In the genomic region with DNA sequence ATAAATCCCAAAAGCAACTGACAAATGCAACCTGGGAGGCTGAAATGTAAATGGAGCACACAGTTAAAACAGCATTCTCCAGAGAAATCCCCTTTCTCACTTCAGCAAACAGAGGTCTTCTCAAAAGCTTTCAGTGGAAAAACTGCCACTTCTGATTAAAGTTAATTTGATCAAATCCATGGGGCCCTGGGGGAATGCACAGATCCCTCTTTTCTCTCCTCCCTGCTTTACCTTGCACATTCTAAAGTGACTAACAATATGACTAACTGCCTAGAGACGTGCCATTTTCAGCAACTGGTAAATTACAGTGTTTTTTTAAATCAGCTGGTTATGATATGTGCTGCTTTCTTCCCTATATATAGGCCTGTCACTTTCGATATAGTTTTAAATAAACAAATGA, we compare ENCODE assay signal across 1 cellular context.
TF ChIP-seq lines count a peak whose summit lies in the region.

No MANE protein-coding gene starts in this region.

TF ChIP-seq in GM23338, 12 proteins besides CTCF, POLR2A, EP300 and RAD21:
- no peak for TF ChIP-seq ZNF462 (CRISPR knock-in tag; IDR thresholded peaks at IDR 0.05)
- TF ChIP-seq ZNF331 (CRISPR knock-in tag; IDR thresholded peaks at IDR 0.05; ENCODE audit: low read depth): no peak
- TF ChIP-seq, protein P1, sequence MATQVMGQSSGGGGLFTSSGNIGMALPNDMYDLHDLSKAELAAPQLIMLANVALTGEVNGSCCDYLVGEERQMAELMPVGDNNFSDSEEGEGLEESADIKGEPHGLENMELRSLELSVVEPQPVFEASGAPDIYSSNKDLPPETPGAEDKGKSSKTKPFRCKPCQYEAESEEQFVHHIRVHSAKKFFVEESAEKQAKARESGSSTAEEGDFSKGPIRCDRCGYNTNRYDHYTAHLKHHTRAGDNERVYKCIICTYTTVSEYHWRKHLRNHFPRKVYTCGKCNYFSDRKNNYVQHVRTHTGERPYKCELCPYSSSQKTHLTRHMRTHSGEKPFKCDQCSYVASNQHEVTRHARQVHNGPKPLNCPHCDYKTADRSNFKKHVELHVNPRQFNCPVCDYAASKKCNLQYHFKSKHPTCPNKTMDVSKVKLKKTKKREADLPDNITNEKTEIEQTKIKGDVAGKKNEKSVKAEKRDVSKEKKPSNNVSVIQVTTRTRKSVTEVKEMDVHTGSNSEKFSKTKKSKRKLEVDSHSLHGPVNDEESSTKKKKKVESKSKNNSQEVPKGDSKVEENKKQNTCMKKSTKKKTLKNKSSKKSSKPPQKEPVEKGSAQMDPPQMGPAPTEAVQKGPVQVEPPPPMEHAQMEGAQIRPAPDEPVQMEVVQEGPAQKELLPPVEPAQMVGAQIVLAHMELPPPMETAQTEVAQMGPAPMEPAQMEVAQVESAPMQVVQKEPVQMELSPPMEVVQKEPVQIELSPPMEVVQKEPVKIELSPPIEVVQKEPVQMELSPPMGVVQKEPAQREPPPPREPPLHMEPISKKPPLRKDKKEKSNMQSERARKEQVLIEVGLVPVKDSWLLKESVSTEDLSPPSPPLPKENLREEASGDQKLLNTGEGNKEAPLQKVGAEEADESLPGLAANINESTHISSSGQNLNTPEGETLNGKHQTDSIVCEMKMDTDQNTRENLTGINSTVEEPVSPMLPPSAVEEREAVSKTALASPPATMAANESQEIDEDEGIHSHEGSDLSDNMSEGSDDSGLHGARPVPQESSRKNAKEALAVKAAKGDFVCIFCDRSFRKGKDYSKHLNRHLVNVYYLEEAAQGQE (IDR thresholded peaks at IDR 0.05; ENCODE audit: unreplicated experiment): no peak
- TF ChIP-seq, protein P2, sequence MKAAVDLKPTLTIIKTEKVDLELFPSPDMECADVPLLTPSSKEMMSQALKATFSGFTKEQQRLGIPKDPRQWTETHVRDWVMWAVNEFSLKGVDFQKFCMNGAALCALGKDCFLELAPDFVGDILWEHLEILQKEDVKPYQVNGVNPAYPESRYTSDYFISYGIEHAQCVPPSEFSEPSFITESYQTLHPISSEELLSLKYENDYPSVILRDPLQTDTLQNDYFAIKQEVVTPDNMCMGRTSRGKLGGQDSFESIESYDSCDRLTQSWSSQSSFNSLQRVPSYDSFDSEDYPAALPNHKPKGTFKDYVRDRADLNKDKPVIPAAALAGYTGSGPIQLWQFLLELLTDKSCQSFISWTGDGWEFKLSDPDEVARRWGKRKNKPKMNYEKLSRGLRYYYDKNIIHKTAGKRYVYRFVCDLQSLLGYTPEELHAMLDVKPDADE (IDR thresholded peaks at IDR 0.05): no peak
- TF ChIP-seq ZNF114 (CRISPR knock-in tag; IDR thresholded peaks at IDR 0.05): no peak
- TF ChIP-seq NANOG (IDR thresholded peaks at IDR 0.05; ENCODE audit: borderline replicate concordance): no peak
- no peak for TF ChIP-seq STAT1 (IDR thresholded peaks at IDR 0.05; ENCODE audit: unreplicated experiment)
- no peak for TF ChIP-seq POLR2AphosphoS5 (IDR thresholded peaks at IDR 0.05; ENCODE audit: low read depth)
- TF ChIP-seq EZH2phosphoT487 (IDR thresholded peaks at IDR 0.05; ENCODE audit: unreplicated experiment): no peak
- no peak for TF ChIP-seq CREB1 (CRISPR knock-in tag; IDR thresholded peaks at IDR 0.05; ENCODE audit: low read depth)
- TF ChIP-seq EZH2 (IDR thresholded peaks at IDR 0.05; ENCODE audit: low read depth, unreplicated experiment): no peak
- TF ChIP-seq JUNB (IDR thresholded peaks at IDR 0.05; ENCODE audit: unreplicated experiment): no peak
TF ChIP-seq in GM23338: peak in this region for 0.
